ENCODE assay signal across 30 cellular contexts in the genomic region with DNA sequence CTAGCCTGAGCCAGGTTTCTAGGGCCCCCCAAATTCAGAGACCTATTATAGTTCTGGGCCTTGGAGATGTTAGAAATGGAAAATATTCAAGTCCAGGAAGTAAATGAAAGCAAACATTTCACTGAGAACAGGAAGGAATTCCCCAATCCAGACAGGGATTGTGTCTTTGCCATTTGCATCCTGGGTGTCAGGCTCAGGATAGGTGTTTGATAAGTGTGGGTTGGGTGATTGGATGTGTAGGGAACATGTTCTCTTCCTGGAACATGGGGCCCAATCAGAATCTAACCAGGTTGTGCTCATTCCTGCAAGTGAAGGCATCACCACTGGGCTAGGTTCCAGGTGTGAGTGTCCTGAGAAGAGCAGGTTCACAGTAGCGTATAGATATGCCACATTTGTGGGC. TPM values are rescaled to one million over a fixed set of nuclear protein-coding genes. Genes with fewer than 3 reads are reported as not detected.
"Had no signal": no experiment of that assay in that cellular context is flagged by ENCODE, and none has a peak within 500 bp of the region (broad histone marks: within the 10 kb centered on the region; RNA-seq: fewer than 3 reads in every experiment).

No MANE protein-coding gene starts in this region.

- H3K4me1 ChIP-seq: prostate gland, suprapubic skin had no signal

- H3K9me3 ChIP-seq: esophagus muscularis mucosa, lower lobe of right lung, prostate gland, suprapubic skin, transverse colon had no signal

- DNase-seq: activated B cell treated with CpG ODN at 0.5 μM for 24 hours; activated CD4-positive, alpha-beta T cell treated with anti-CD3 and anti-CD28 coated beads for 36 hours; activated CD4-positive, alpha-beta T cell treated with anti-CD3 and anti-CD28 coated beads, Interleukin-2, amount 50 U/mL, for 4 hours; activated CD8-positive, alpha-beta memory T cell treated with anti-CD3 and anti-CD28 coated beads for 24 hours; activated CD8-positive, alpha-beta memory T cell treated with anti-CD3 and anti-CD28 coated beads, Interleukin-2, amount 50 U/mL, for 4 hours; activated T-cell treated with anti-CD3 and anti-CD28 coated beads, Interleukin-2, amount 50 U/mL, for 24 hours; aorta; central memory CD4-positive, alpha-beta T cell; effector memory CD4-positive, alpha-beta T cell; glutamatergic neuron; kidney; lower lobe of right lung; naive thymus-derived CD8-positive, alpha-beta T cell; stimulated activated CD4-positive, alpha-beta T cell treated with anti-CD3 and anti-CD28 coated beads, Interleukin-1b, Interleukin-23, amount 100 ng/mL, for 48 hours; stimulated activated naive CD8-positive, alpha-beta T cell treated with anti-CD3 and anti-CD28 coated beads, Interleukin-15, amount 100 ng/mL, for 72 hours; T-helper 9 cell; transverse colon had no signal

- H3K36me3 ChIP-seq: esophagus muscularis mucosa, lower lobe of right lung, prostate gland, suprapubic skin, transverse colon had no signal

- H3K27me3 ChIP-seq: suprapubic skin had no signal

- H3K4me2 ChIP-seq: hepatocyte had no signal

- H3K4me3 ChIP-seq: esophagus muscularis mucosa, hepatocyte, lower lobe of right lung, prostate gland, suprapubic skin, transverse colon had no signal

- H2AFZ ChIP-seq: hepatocyte had no signal

- ATAC-seq: activated CD4-positive, alpha-beta T cell treated with anti-CD3 and anti-CD28 coated beads for 36 hours; activated naive CD4-positive, alpha-beta T cell treated with anti-CD3 and anti-CD28 coated beads, Interleukin-2, amount 50 U/mL, for 72 hours; activated T-helper 17 cell treated with anti-CD3 and anti-CD28 coated beads, Interleukin-2, amount 50 U/mL, for 72 hours; left lobe of liver; lower lobe of right lung; naive thymus-derived CD8-positive, alpha-beta T cell; stimulated activated effector memory CD8-positive, alpha-beta T cell treated with anti-CD3 and anti-CD28 coated beads, Interleukin-12 subunit alpha, Interleukin-12 subunit beta, amount 100 ng/mL, for 72 hours; stimulated activated naive CD8-positive, alpha-beta T cell treated with anti-CD3 and anti-CD28 coated beads, Interleukin-15, amount 100 ng/mL, for 72 hours had no signal

- H3K79me2 ChIP-seq: hepatocyte had no signal

- H3K27ac ChIP-seq: esophagus muscularis mucosa, hepatocyte, lower lobe of right lung, prostate gland, suprapubic skin, transverse colon had no signal

RNA-seq across cellular contexts. Expression of gene LRRC2, which starts 14.6 kb away (rescaled TPM):
- total RNA-seq: activated B cell treated with CpG ODN at 0.5 μM for 24 hours; activated naive CD4-positive, alpha-beta T cell treated with anti-CD3 and anti-CD28 coated beads, Interleukin-2, amount 50 U/mL, for 72 hours; activated T-helper 17 cell treated with anti-CD3 and anti-CD28 coated beads, Interleukin-2, amount 50 U/mL, for 72 hours had no signal

RNA-seq across cellular contexts. Expression of gene FAM240A, which starts 31.6 kb away (rescaled TPM):
- total RNA-seq: activated B cell treated with CpG ODN at 0.5 μM for 24 hours; activated CD4-positive, alpha-beta T cell treated with anti-CD3 and anti-CD28 coated beads for 36 hours; activated naive CD4-positive, alpha-beta T cell treated with anti-CD3 and anti-CD28 coated beads, Interleukin-2, amount 50 U/mL, for 72 hours; activated T-helper 17 cell treated with anti-CD3 and anti-CD28 coated beads, Interleukin-2, amount 50 U/mL, for 72 hours; aorta; dermis microvascular lymphatic vessel endothelial cell; esophagus muscularis mucosa; frontal cortex; hepatocyte; left lobe of liver; lower lobe of right lung; mesenteric fat pad; naive thymus-derived CD8-positive, alpha-beta T cell; skeletal muscle tissue; T-helper 1 cell treated with Interleukin-12 subunit alpha and Interleukin-12 subunit beta and Interleukin-4 antibody, amounts not matched to agents 30 ng/mL and 1 ng/mL, for 36 hours; transverse colon had no signal
